Comparison of ENCODE assay signal across 18 cellular contexts in the genomic region with DNA sequence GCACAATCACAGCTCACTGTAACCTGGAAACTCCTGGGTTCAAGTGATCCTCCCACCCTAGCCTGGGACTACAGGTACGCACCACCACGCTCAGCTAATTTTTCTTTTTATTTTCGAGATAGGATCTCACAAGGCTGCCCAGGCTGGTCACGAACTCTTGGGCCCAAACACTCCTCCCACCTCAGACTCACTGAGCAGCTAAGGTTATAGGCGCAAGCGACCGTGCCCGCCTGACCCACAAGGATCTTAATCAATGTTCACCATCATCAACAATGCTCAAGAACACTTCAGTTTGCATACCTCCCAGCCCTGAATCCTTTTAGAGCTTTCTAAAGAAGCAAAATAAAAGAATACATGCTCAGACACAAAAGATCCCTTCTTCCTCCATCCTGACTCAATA.
"Had no signal": no experiment of that assay in that cellular context is flagged by ENCODE, and none has a peak within 500 bp of the region (broad histone marks: within the 10 kb centered on the region; RNA-seq: fewer than 3 reads in every experiment).

No MANE protein-coding gene starts in this region.

- H3K4me3 ChIP-seq: adrenal gland, coronary artery, right atrium auricular region, transverse colon had no signal

- H3K4me3 Mint-ChIP-seq: activated CD8-positive, alpha-beta T cell treated with anti-CD3 and anti-CD28 coated beads, Interleukin-2, amount 10 ng/mL, durations not matched to agents 7 days and 5 days; stimulated activated effector memory CD8-positive, alpha-beta T cell treated with anti-CD3 and anti-CD28 coated beads, Interleukin-12 subunit alpha, Interleukin-12 subunit beta, amount 100 ng/mL, for 72 hours had no signal

- DNase-seq: activated CD4-positive, alpha-beta T cell treated with anti-CD3 and anti-CD28 coated beads for 4 hours; activated CD8-positive, alpha-beta memory T cell treated with anti-CD3 and anti-CD28 coated beads, Interleukin-2, amount 50 U/mL, for 48 hours; activated CD8-positive, alpha-beta T cell treated with anti-CD3 and anti-CD28 coated beads, Interleukin-2, amount 10 ng/mL, durations not matched to agents 7 days and 5 days; activated naive CD4-positive, alpha-beta T cell treated with anti-CD3 and anti-CD28 coated beads, Interleukin-2, amount 50 U/mL, for 16 hours; adrenal gland; central memory CD4-positive, alpha-beta T cell; effector CD8-positive, alpha-beta T cell; hippocampal formation; kidney glomerular epithelial cell; midbrain; posterior cingulate gyrus; small intestine; T-helper 9 cell; transverse colon; WERI-Rb-1 had no signal

- H3K9me3 ChIP-seq: adrenal gland, right atrium auricular region, transverse colon had no signal

- H3K27ac Mint-ChIP-seq: activated CD8-positive, alpha-beta T cell treated with anti-CD3 and anti-CD28 coated beads, Interleukin-2, amount 10 ng/mL, durations not matched to agents 7 days and 5 days; stimulated activated effector memory CD8-positive, alpha-beta T cell treated with anti-CD3 and anti-CD28 coated beads, Interleukin-12 subunit alpha, Interleukin-12 subunit beta, amount 100 ng/mL, for 72 hours had no signal

- H3K27ac ChIP-seq: coronary artery, right atrium auricular region, transverse colon, WERI-Rb-1 had no signal

- H3K36me3 ChIP-seq: right atrium auricular region, transverse colon had no signal

- H3K9me3 Mint-ChIP-seq: stimulated activated effector memory CD8-positive, alpha-beta T cell treated with anti-CD3 and anti-CD28 coated beads, Interleukin-12 subunit alpha, Interleukin-12 subunit beta, amount 100 ng/mL, for 72 hours had no signal

- H3K27me3 ChIP-seq: adrenal gland, right atrium auricular region, transverse colon had no signal

- ATAC-seq: activated CD8-positive, alpha-beta T cell treated with anti-CD3 and anti-CD28 coated beads, Interleukin-2, amount 10 ng/mL, durations not matched to agents 7 days and 5 days; stimulated activated effector memory CD8-positive, alpha-beta T cell treated with anti-CD3 and anti-CD28 coated beads, Interleukin-12 subunit alpha, Interleukin-12 subunit beta, amount 100 ng/mL, for 72 hours had no signal
